ENCODE assay signal across 11 cellular contexts in the genomic region with DNA sequence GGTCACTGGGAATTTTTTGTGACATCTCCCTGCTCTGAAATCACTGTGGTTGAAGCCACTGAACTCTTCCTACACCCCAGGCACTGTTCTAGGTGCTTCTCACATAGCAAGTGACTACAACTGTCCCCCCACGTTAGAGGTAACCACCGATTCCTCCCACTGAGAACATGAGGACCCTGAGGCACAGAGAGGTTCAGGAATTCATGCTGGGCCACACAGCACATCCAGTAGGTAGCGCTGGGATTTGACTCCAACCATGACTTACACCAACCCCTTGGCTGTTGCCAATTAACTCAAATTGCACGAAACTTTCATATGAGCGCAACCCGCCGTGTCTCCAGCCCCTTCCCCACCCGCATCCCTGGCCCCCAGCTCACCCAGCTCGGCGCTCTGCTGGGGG.
"Had no signal": no experiment of that assay in that cellular context is flagged by ENCODE, and none has a peak within 500 bp of the region (broad histone marks: within the 10 kb centered on the region; RNA-seq: fewer than 3 reads in every experiment).

No MANE protein-coding gene starts in this region.

- H3K9me3 ChIP-seq: mucosa of descending colon, SJCRH30, thoracic aorta had no signal

- H3K36me3 Mint-ChIP-seq: natural killer cell had no signal

- H3K27ac ChIP-seq: epithelial cell of prostate, SJCRH30 had no signal

- H3K4me3 ChIP-seq: mucosa of descending colon, SJCRH30, thoracic aorta had no signal

- H3K4me3 Mint-ChIP-seq: activated naive CD4-positive, alpha-beta T cell treated with anti-CD3 and anti-CD28 coated beads for 36 hours; natural killer cell; T-helper 2 cell treated with Interferon-gamma antibody and Interleukin-4, amounts not matched to agents 5 μg/mL and 100 μg/mL, for 36 hours had no signal

- H3K27me3 Mint-ChIP-seq: progenitor cell of endocrine pancreas had no signal

- H3K4me1 ChIP-seq: SJCRH30 had no signal

- H3K27ac Mint-ChIP-seq: activated naive CD4-positive, alpha-beta T cell treated with anti-CD3 and anti-CD28 coated beads for 36 hours; progenitor cell of endocrine pancreas; T-helper 2 cell treated with Interferon-gamma antibody and Interleukin-4, amounts not matched to agents 5 μg/mL and 100 μg/mL, for 36 hours had no signal

- ATAC-seq: mucosa of descending colon; stimulated activated naive CD8-positive, alpha-beta T cell treated with anti-CD3 and anti-CD28 coated beads, Interleukin-15, Interleukin-2, amounts not matched to agents 100 U/mL and 50 U/mL, for 24 hours had no signal

- H3K27me3 ChIP-seq: SJCRH30 had no signal

- DNase-seq: effector memory CD4-positive, alpha-beta T cell; natural killer cell; occipital lobe had no signal

- H3K9me3 Mint-ChIP-seq: activated naive CD4-positive, alpha-beta T cell treated with anti-CD3 and anti-CD28 coated beads for 36 hours; natural killer cell; T-helper 2 cell treated with Interferon-gamma antibody and Interleukin-4, amounts not matched to agents 5 μg/mL and 100 μg/mL, for 36 hours had no signal
